Comparison of ENCODE assay signal across 14 cellular contexts in the genomic region with DNA sequence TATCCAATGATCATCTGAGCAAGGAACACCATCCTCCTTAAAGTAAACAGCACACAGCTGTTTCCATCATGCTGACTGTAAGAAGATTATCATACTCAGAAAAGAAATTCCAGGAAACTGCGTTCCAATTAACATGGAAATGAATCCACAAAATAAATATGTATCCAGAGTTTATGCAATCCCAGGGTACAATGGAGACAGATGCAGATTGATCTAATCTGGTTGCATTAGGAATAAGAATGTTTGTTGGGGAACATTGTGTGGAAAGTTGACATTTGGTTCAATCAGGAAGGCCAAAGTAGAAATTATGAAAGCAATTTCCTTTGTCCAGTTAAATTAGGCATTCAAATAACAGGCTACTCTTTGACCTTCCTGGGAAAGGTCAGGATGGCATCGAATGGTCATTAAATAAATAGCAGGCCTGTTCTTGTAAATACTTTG.
DNase-seq lines count a peak whose midpoint lies in the region; ATAC-seq and TF ChIP-seq lines count a peak whose summit lies in the region.
"Had no signal": no experiment of that assay in that cellular context is flagged by ENCODE, and none has a peak within 500 bp of the region (broad histone marks: within the 10 kb centered on the region; RNA-seq: fewer than 3 reads in every experiment).

No MANE protein-coding gene starts in this region.

- WGBS in body of pancreas, 2 donors = 13 to 24% methylated on average over 2 of the region's 2 CpGs

- no peaks in the 10 kb centered on the region for H3K9me3 ChIP-seq in body of pancreas
- H3K9me3 ChIP-seq: pancreas had no signal

- H3K36me3 Mint-ChIP-seq in memory B cell (peaks cover under 1% of the 10 kb centered on the region), type B pancreatic cell (no peaks in the 10 kb centered on the region)

- H3K4me3 Mint-ChIP-seq in memory B cell (no peak overlapping the region), type B pancreatic cell (no peak overlapping the region)
- H3K4me3 Mint-ChIP-seq: stimulated activated naive CD8-positive, alpha-beta T cell treated with anti-CD3 and anti-CD28 coated beads, Interleukin-15, Interleukin-2, amounts not matched to agents 100 ng/mL and 50 ng/mL, for 24 hours had no signal

- H3K4me1 Mint-ChIP-seq in memory B cell (peaks cover 42% of the 10 kb centered on the region), type B pancreatic cell (ENCODE audit: unreplicated experiment) (peaks cover 6% of the 10 kb centered on the region)

- peak overlapping the region; percentile 65 for H3K27ac Mint-ChIP-seq in memory B cell
- no peak overlapping the region for H3K27ac Mint-ChIP-seq in type B pancreatic cell
- H3K27ac Mint-ChIP-seq: stimulated activated naive CD8-positive, alpha-beta T cell treated with anti-CD3 and anti-CD28 coated beads, Interleukin-15, Interleukin-2, amounts not matched to agents 100 ng/mL and 50 ng/mL, for 24 hours had no signal

- ATAC-seq in body of pancreas (peak; percentile 34), memory B cell (ENCODE audit: low read depth) (no peak)

- peak overlapping the region; percentile 9; the same call in 1 of the 2 replicates for H3K4me2 ChIP-seq in KMS-11

- H3K9me3 Mint-ChIP-seq in memory B cell (no peaks in the 10 kb centered on the region), type B pancreatic cell (no peaks in the 10 kb centered on the region)
- H3K9me3 Mint-ChIP-seq: stimulated activated naive CD8-positive, alpha-beta T cell treated with anti-CD3 and anti-CD28 coated beads, Interleukin-15, Interleukin-2, amounts not matched to agents 100 ng/mL and 50 ng/mL, for 24 hours had no signal

- peak overlapping the region; percentile 50; the same call in 1 of the 2 replicates for H2AFZ ChIP-seq in KMS-11 (ENCODE audit: low read depth)

- TF ChIP-seq POLR2A in body of pancreas (IDR thresholded peaks at IDR 0.05) = no peak

- no peak overlapping the region for H3K27ac ChIP-seq in KMS-11
- H3K27ac ChIP-seq in body of pancreas = peak overlapping the region in 1 of 4 donors; percentile 16
- H3K27ac ChIP-seq: pancreas had no signal

- H3K79me2 ChIP-seq in KMS-11 (ENCODE audit: insufficient read depth, low read depth) = no peaks in the 10 kb centered on the region

- H3K4me3 ChIP-seq in AG10803 (ENCODE audit: low read length) (no peak overlapping the region), KMS-11 (IDR thresholded peaks at IDR 0.05; ENCODE audit: insufficient read depth, low read depth, low read length) (no peak overlapping the region), body of pancreas (no peak overlapping the region)
- H3K4me3 ChIP-seq: lung, pancreas had no signal

- TF ChIP-seq CTCF in AG10803 (conservative IDR thresholded peaks at IDR 0.05; ENCODE audit: low read length) (no peak), KMS-11 (conservative IDR thresholded peaks at IDR 0.05; ENCODE audit: low read depth, low read length) (no peak), body of pancreas (IDR thresholded peaks at IDR 0.05) (no peak), type B pancreatic cell (conservative IDR thresholded peaks at IDR 0.05) (no peak)

- no peaks in the 10 kb centered on the region for H3K27me3 Mint-ChIP-seq in memory B cell
- no peaks in the 10 kb centered on the region for H3K27me3 Mint-ChIP-seq in type B pancreatic cell
- H3K27me3 Mint-ChIP-seq: stimulated activated naive CD8-positive, alpha-beta T cell treated with anti-CD3 and anti-CD28 coated beads, Interleukin-15, Interleukin-2, amounts not matched to agents 100 ng/mL and 50 ng/mL, for 24 hours had no signal

- H3K27me3 ChIP-seq in KMS-11 (ENCODE audit: insufficient read depth, low read depth) (no peaks in the 10 kb centered on the region), body of pancreas (no peaks in the 10 kb centered on the region)
- H3K27me3 ChIP-seq: pancreas had no signal

- H4K20me1 ChIP-seq in KMS-11 (ENCODE audit: insufficient read depth) = no peaks in the 10 kb centered on the region

- DNase-seq in AG10803 (ENCODE audit: low read depth) = peak; percentile 56
- no peak for DNase-seq in body of pancreas
- no peak for DNase-seq in memory B cell (ENCODE audit: low spot score in 2 of 2)
- no peak for DNase-seq in type B pancreatic cell (ENCODE audit: extremely low spot score, unreplicated experiment)
- no peak for DNase-seq in NCI-H524 treated with DMSO at 0.1 percent for 48 hours (lab: John Stamatoyannopoulos, UW)
- DNase-seq in hepatic stellate cell (ENCODE audit: low spot score) = no peak
- no peak for DNase-seq in middle frontal gyrus (ENCODE audit: extremely low spot score, low spot score)
- DNase-seq: COR-L47; head of caudate nucleus; pancreas; stimulated activated CD4-positive, alpha-beta T cell treated with anti-CD3 and anti-CD28 coated beads, Interleukin-4, amount 100 ng/mL, for 1 hour had no signal

- H3K36me3 ChIP-seq in KMS-11 (ENCODE audit: insufficient read depth) (no peaks in the 10 kb centered on the region), body of pancreas (replicated peaks in 1 of 2; ENCODE audit: insufficient read depth in 1 of 2, low read depth in 2 of 2) (no peaks in the 10 kb centered on the region)
- H3K36me3 ChIP-seq: pancreas had no signal

- intact Hi-C loops in body of pancreas (cut with DNase I) = loop anchor here (10.0 kb wide), 1 partner anchor 338 kb away; no protein-coding TSS in a partner anchor

- H3K4me1 ChIP-seq in KMS-11 (ENCODE audit: low read depth, poor library complexity, severe bottlenecking) (peaks cover 11% of the 10 kb centered on the region), body of pancreas (peaks cover 35% of the 10 kb centered on the region)

- H3K9ac ChIP-seq in KMS-11 = no peak overlapping the region
